Comparison of ENCODE assay signal across 21 cellular contexts in the genomic region with DNA sequence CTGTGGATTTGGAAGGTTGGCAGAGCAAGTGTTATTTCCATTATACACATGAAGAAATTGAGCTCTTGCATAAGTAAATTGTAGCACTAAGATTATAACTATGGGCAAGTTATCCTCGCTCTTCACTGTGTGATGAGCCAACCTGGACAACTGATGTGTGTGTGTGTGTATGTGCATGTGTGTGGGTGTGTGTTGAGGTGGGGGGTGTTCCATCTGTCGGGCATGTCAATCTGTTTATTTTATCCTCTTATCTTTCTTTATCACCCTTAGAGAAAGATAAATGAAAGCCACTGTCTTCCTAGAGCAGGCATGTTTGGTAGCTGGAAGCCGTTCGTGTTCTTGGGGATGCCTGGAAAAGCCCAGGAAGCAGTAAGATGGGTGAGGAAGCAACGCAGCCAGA. TPM values are rescaled to one million over a fixed set of nuclear protein-coding genes. Genes with fewer than 3 reads are reported as not detected.
DNase-seq lines count a peak whose midpoint lies in the region; ATAC-seq and TF ChIP-seq lines count a peak whose summit lies in the region.
"Had no signal": no experiment of that assay in that cellular context is flagged by ENCODE, and none has a peak within 500 bp of the region (broad histone marks: within the 10 kb centered on the region; RNA-seq: fewer than 3 reads in every experiment).

No MANE protein-coding gene starts in this region.

- no peaks in the 10 kb centered on the region for H3K36me3 Mint-ChIP-seq in mesothelial cell of epicardium
- H3K36me3 Mint-ChIP-seq in activated T-cell treated with anti-CD3 and anti-CD28 coated beads, Interleukin-2, amount 50 U/mL, for 24 hours (ENCODE audit: low read depth) = no peaks in the 10 kb centered on the region

- H3K27me3 ChIP-seq in left ventricle myocardium inferior (ENCODE audit: low read depth) = peaks cover 88% of the 10 kb centered on the region
- H3K27me3 ChIP-seq in WERI-Rb-1 (ENCODE audit: insufficient read depth, low read depth, severe bottlenecking) = no peaks in the 10 kb centered on the region
- H3K27me3 ChIP-seq: SJCRH30 had no signal

- no peaks in the 10 kb centered on the region for H3K27me3 Mint-ChIP-seq in mesothelial cell of epicardium (ENCODE audit: low read depth)
- H3K27me3 Mint-ChIP-seq in activated T-cell treated with anti-CD3 and anti-CD28 coated beads, Interleukin-2, amount 50 U/mL, for 24 hours = peaks cover 81% of the 10 kb centered on the region

- H3K27ac ChIP-seq in left ventricle myocardium inferior (replicated peaks) = peak overlapping the region; percentile 93
- H3K27ac ChIP-seq in WERI-Rb-1 = peak overlapping the region; percentile 18; the same call in 1 of the 2 replicates
- H3K27ac ChIP-seq: A549; BLaER1 treated with 17β-estradiol and CSF1 and Interleukin-3, amounts not matched to agents 10 nM and 100 nM; KMS-11; PC-9; RWPE1; SJCRH30 had no signal

- peak overlapping the region; percentile 90 for H3K27ac Mint-ChIP-seq in mesothelial cell of epicardium
- H3K27ac Mint-ChIP-seq in activated T-cell treated with anti-CD3 and anti-CD28 coated beads, Interleukin-2, amount 50 U/mL, for 24 hours = no peak overlapping the region

- no peak for ATAC-seq in Right ventricle myocardium superior (ENCODE audit: poor library complexity)
- ATAC-seq in HG02852 (IDR thresholded peaks at IDR 0.05; ENCODE audit: unreplicated experiment) = no peak
- ATAC-seq in HG03457 (IDR thresholded peaks at IDR 0.05; ENCODE audit: unreplicated experiment) = no peak
- ATAC-seq: A549, HCT116, HepG2 had no signal

- peaks cover 35% of the 10 kb centered on the region for H3K4me1 ChIP-seq in left ventricle myocardium inferior
- H3K4me1 ChIP-seq: SJCRH30 had no signal

- no peaks in the 10 kb centered on the region for H3K36me3 ChIP-seq in left ventricle myocardium inferior
- no peaks in the 10 kb centered on the region for H3K36me3 ChIP-seq in WERI-Rb-1
- H3K36me3 ChIP-seq: BLaER1 treated with 17β-estradiol and CSF1 and Interleukin-3, amounts not matched to agents 10 nM and 100 nM; SJCRH30 had no signal

- intact Hi-C loops in left ventricle myocardium inferior (cut with micrococcal nuclease) = no loop called here
- intact Hi-C loops in Right ventricle myocardium superior (cut with DNase I) = no loop called here

- H3K4me1 Mint-ChIP-seq in mesothelial cell of epicardium = peaks cover 37% of the 10 kb centered on the region
- peaks cover 10% of the 10 kb centered on the region for H3K4me1 Mint-ChIP-seq in activated T-cell treated with anti-CD3 and anti-CD28 coated beads, Interleukin-2, amount 50 U/mL, for 24 hours (ENCODE audit: low read depth)

- TF ChIP-seq CTCF in left ventricle myocardium inferior (IDR thresholded peaks at IDR 0.05; ENCODE audit: borderline replicate concordance) (no peak), WERI-Rb-1 (IDR thresholded peaks at IDR 0.05; ENCODE audit: low read depth, low read length) (no peak), mesothelial cell of epicardium (IDR thresholded peaks at IDR 0.05; ENCODE audit: unreplicated experiment) (no peak)

- no peak overlapping the region for H3K4me3 Mint-ChIP-seq in mesothelial cell of epicardium
- H3K4me3 Mint-ChIP-seq in activated T-cell treated with anti-CD3 and anti-CD28 coated beads, Interleukin-2, amount 50 U/mL, for 24 hours = no peak overlapping the region

- H3K9me3 ChIP-seq in left ventricle myocardium inferior (replicated peaks) (no peaks in the 10 kb centered on the region), WERI-Rb-1 (ENCODE audit: severe bottlenecking) (peaks cover 13% of the 10 kb centered on the region)
- H3K9me3 ChIP-seq: A549; BLaER1 treated with 17β-estradiol and CSF1 and Interleukin-3, amounts not matched to agents 10 nM and 100 nM; SJCRH30 had no signal

- H3K9me3 Mint-ChIP-seq in mesothelial cell of epicardium = no peaks in the 10 kb centered on the region
- H3K9me3 Mint-ChIP-seq in activated T-cell treated with anti-CD3 and anti-CD28 coated beads, Interleukin-2, amount 50 U/mL, for 24 hours = no peaks in the 10 kb centered on the region

- DNase-seq in left ventricle myocardium inferior (no peak), Right ventricle myocardium superior (no peak), WERI-Rb-1 (peak; percentile 46), mesothelial cell of epicardium (ENCODE audit: low spot score in 2 of 2, unreplicated experiment in 2 of 2) (no peak)
- no peak for DNase-seq in activated T-cell treated with anti-CD3 and anti-CD28 coated beads, Interleukin-2, amount 50 U/mL, for 24 hours
- DNase-seq: DMS79 treated with DMSO at 0.1 percent for 48 hours, GOT3, NCI-H1417 treated with DMSO at 0.1 percent for 48 hours, NCI-H187 treated with DMSO at 0.1 percent for 48 hours, NCI-H2227 treated with DMSO at 0.1 percent for 48 hours, NCI-H524, PC-9, SJCRH30 had no signal

- no peak overlapping the region for H3K4me3 ChIP-seq in left ventricle myocardium inferior
- H3K4me3 ChIP-seq in WERI-Rb-1 (ENCODE audit: low read depth, low read length) = no peak overlapping the region
- H3K4me3 ChIP-seq: A549; BLaER1 treated with 17β-estradiol and CSF1 and Interleukin-3, amounts not matched to agents 10 nM and 100 nM; PC-9; SJCRH30 had no signal

RNA-seq across cellular contexts. Expression of a gene that starts 3.0 kb away (rescaled TPM):
- 322 TPM for total RNA-seq in left ventricle myocardium inferior
- 350 TPM for total RNA-seq in Right ventricle myocardium superior
- 163 to 172 TPM (median 171 TPM) in 3 replicates for total RNA-seq in mesothelial cell of epicardium
- total RNA-seq: SJCRH30 had no signal

RNA-seq across cellular contexts. Expression of a gene that starts 51.5 kb away (rescaled TPM):
- total RNA-seq in left ventricle myocardium inferior = 13.8 TPM
- 17.5 TPM for total RNA-seq in Right ventricle myocardium superior
- 11.9 to 14.2 TPM (median 13.0 TPM) in 3 replicates for total RNA-seq in mesothelial cell of epicardium
